Comparison of ENCODE assay signal across 1 cellular context in genomic region chr22:26784772-26785171, GRCh38.
TF ChIP-seq lines count a peak whose summit lies in the region.

No MANE protein-coding gene starts in this region.

TF ChIP-seq in K562, 482 proteins besides CTCF, POLR2A, EP300 and RAD21 (continued from another document):
- TF ChIP-seq ZHX1 (conservative IDR thresholded peaks at IDR 0.05; ENCODE audit: low read length): no peak
